Comparison of ENCODE assay signal across 8 cellular contexts in the genomic region with DNA sequence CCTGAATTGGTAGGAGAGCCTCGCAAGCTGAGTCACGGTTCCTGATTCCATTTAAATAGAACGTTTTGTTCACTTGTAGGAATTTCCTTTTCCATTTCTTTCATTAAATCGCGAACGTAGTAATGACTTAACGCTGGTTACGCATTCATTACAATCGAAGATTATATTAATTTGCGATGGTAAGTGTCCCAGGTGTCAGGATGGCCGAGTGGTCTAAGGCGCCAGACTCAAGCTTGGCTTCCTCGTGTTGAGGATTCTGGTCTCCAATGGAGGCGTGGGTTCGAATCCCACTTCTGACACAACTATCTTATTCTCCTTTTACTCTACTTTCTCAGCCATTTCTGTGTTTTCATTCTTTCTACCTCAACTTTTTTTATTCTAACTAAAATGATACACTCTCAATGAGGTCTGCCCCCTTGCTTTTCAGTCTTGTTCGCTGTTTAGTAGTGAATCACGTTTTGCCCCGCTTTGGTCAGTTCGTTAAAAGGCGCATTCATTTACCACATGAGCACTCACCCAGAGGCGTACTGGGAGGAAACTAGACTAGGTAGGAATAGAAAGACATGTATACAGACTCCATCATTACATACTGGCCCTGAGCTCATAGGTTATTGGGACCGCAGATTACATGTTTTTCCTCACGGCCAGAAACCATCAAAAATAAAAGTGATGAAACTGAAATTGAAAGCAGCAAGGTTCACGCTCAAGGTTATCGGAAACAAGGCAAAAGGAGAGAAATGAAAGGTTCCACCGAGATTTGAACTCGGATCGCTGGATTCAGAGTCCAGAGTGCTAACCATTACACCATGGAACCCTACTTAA. TPM values are rescaled to one million over a fixed set of nuclear protein-coding genes. Genes with fewer than 3 reads are reported as not detected.
DNase-seq lines count a peak whose midpoint lies in the region; ATAC-seq and TF ChIP-seq lines count a peak whose summit lies in the region.

No MANE protein-coding gene starts in this region.

- H3K27ac ChIP-seq in CD4-positive, alpha-beta memory T cell (ENCODE audit: low read depth, low read length): peak overlapping the region; percentile 39
- peak overlapping the region; percentile 88 for H3K27ac ChIP-seq in OCI-LY3 (ENCODE audit: low read length)
- peak overlapping the region; percentile 88 for H3K27ac ChIP-seq in muscle layer of colon (ENCODE audit: low read depth, low read length)

- POLR2A ChIA-PET in CD4-positive, alpha-beta memory T cell (lab: Charles Lee; ENCODE audit: partially characterized antibody): interaction anchor here (0.6 to 9.5 kb wide), 22 partner anchors 9 to 1808 kb away, joined by 3 to 133 read pairs (median 6); partner anchors contain the start of gene TRIM27

- H3K9ac ChIP-seq in OCI-LY3 (ENCODE audit: low read length) (peak overlapping the region; percentile 84), muscle layer of colon (ENCODE audit: low read length) (peak overlapping the region; percentile 77)

- peak overlapping the region; percentile 85 to 97 (median 94) for H3K27ac Mint-ChIP-seq in CD4-positive, alpha-beta memory T cell

- H3K27me3 Mint-ChIP-seq in CD4-positive, alpha-beta memory T cell: peaks cover 0 to 10% of the 10 kb centered on the region in 2 donors

- H3K36me3 ChIP-seq in CD4-positive, alpha-beta memory T cell (ENCODE audit: insufficient read depth, low read length): no peaks in the 10 kb centered on the region
- H3K36me3 ChIP-seq in OCI-LY3 (replicated peaks; ENCODE audit: low read depth, low read length) (no peaks in the 10 kb centered on the region), muscle layer of colon (ENCODE audit: insufficient read depth, low read length) (no peaks in the 10 kb centered on the region)

- H3K9me3 Mint-ChIP-seq in CD4-positive, alpha-beta memory T cell: peaks cover 0 to 20% (median 0%) of the 10 kb centered on the region in 8 donors

- intact Hi-C loops in CD4-positive, alpha-beta memory T cell (cut with micrococcal nuclease): loop anchor here (1.0 to 10.0 kb wide), 12 partner anchors 12 to 1766 kb away; partner anchors contain the start of gene ZNF165

- ATAC-seq in GM21381 (IDR thresholded peaks at IDR 0.05; ENCODE audit: unreplicated experiment) (peak; percentile 59), esophagus mucosa (peak; percentile 92)

- H2AFZ ChIP-seq in OCI-LY3 (ENCODE audit: low read depth, low read length): peak overlapping the region; percentile 84

- no peaks in the 10 kb centered on the region for H4K20me1 ChIP-seq in OCI-LY3 (ENCODE audit: insufficient read depth, low read length)

- H3K27me3 ChIP-seq in CD4-positive, alpha-beta memory T cell (ENCODE audit: insufficient read depth, low read length): no peaks in the 10 kb centered on the region
- H3K27me3 ChIP-seq in OCI-LY3 (ENCODE audit: low read depth, low read length) (no peaks in the 10 kb centered on the region), muscle layer of colon (ENCODE audit: control insufficient read depth in 1 of 2, insufficient read depth in 2 of 2, low read length in 2 of 2) (no peaks in the 10 kb centered on the region)

- H3K36me3 Mint-ChIP-seq in CD4-positive, alpha-beta memory T cell: peaks cover 0 to 18% of the 10 kb centered on the region in 2 donors

- H3K79me2 ChIP-seq in OCI-LY3 (ENCODE audit: low read length): no peaks in the 10 kb centered on the region

- H3K4me3 Mint-ChIP-seq in CD4-positive, alpha-beta memory T cell: peak overlapping the region; percentile 87 to 98 (median 95)

- peak overlapping the region; percentile 62 to 77 for H3K4me3 ChIP-seq in CD4-positive, alpha-beta memory T cell (ENCODE audit: low read length in 2 of 2)
- peak overlapping the region; percentile 98 for H3K4me3 ChIP-seq in OCI-LY3 (ENCODE audit: low read length)
- peak overlapping the region; percentile 70 to 92 for H3K4me3 ChIP-seq in muscle layer of colon (ENCODE audit: low read depth in 1 of 2, low read length in 2 of 2)

- peaks cover 26 to 57% (median 46%) of the 10 kb centered on the region in 4 donors for H3K4me1 Mint-ChIP-seq in CD4-positive, alpha-beta memory T cell

- H3K4me2 ChIP-seq in OCI-LY3 (ENCODE audit: low read length): peak overlapping the region; percentile 91

- DNase-seq in CD4-positive, alpha-beta memory T cell: peak; percentile 85 to 88 (median 86)
- DNase-seq in HT1080 (ENCODE audit: low read depth): peak; percentile 86
- peak; percentile 65 for DNase-seq in activated T-cell treated with anti-CD3 and anti-CD28 coated beads, Interleukin-2, amount 50 U/mL, for 1 hour
- DNase-seq in stimulated activated CD8-positive, alpha-beta memory T cell treated with anti-CD3 and anti-CD28 coated beads, Interleukin-7, amount 100 ng/mL, for 4 hours (ENCODE audit: low read depth in 2 of 2): peak; percentile 56 to 62

- peaks cover 35% of the 10 kb centered on the region for H3K4me1 ChIP-seq in CD4-positive, alpha-beta memory T cell (ENCODE audit: insufficient read depth, low read length)
- peaks cover 19% of the 10 kb centered on the region for H3K4me1 ChIP-seq in OCI-LY3 (ENCODE audit: low read length)
- H3K4me1 ChIP-seq in muscle layer of colon (ENCODE audit: insufficient read depth, low read length): peaks cover 21% of the 10 kb centered on the region

- TF ChIP-seq CTCF in OCI-LY3 (IDR thresholded peaks at IDR 0.05; ENCODE audit: low read depth, low read length): no peak

- H3K9me3 ChIP-seq in CD4-positive, alpha-beta memory T cell (ENCODE audit: control insufficient read depth in 1 of 2, low read length in 2 of 2): no peaks in the 10 kb centered on the region
- H3K9me3 ChIP-seq in OCI-LY3 (ENCODE audit: insufficient read depth, low read length): no peaks in the 10 kb centered on the region
- no peaks in the 10 kb centered on the region for H3K9me3 ChIP-seq in muscle layer of colon (ENCODE audit: low read length)

- CTCF ChIA-PET in CD4-positive, alpha-beta memory T cell (lab: Charles Lee; ENCODE audit: partially characterized antibody): interaction anchor here (1.0 to 6.2 kb wide), 11 partner anchors 8 to 103 kb away, joined by 3 to 59 read pairs (median 6); partner anchors contain the start of gene TRIM27

RNA-seq across cellular contexts. Expression of gene TRIM27, which starts 17.3 kb away (rescaled TPM):
- 100 to 1,000 TPM; 102 to 108 TPM for total RNA-seq in CD4-positive, alpha-beta memory T cell
- polyA plus RNA-seq in CD4-positive, alpha-beta memory T cell: 10 to 100 TPM; 51.6 to 64.6 TPM
- total RNA-seq in HT1080 (2014; rRNA removed; shearing (Covaris generic)): 87.3 and 89.5 TPM in 2 replicates
- 68.2 and 68.5 TPM in 2 replicates for polyA plus RNA-seq in HT1080 (2015; cell fraction: cytosol; rRNA removed)
- 148 and 152 TPM in 2 replicates for polyA plus RNA-seq in HT1080 (2015; cell fraction: nucleus; rRNA removed)
- total RNA-seq in esophagus mucosa: 22.0 TPM

Comparison
In these comparisons a context has a peak if more than half of its experiments do, and no peak if none do; other contexts are left out.
1. Peak in every context shown above with its lines: DNase-seq, ATAC-seq, H3K4me3 ChIP-seq and H3K27ac ChIP-seq.